In genomic region chr14:24366375-24366663, GRCh38 we compare ENCODE assay signal across 1 cellular context.
TF ChIP-seq lines count a peak whose summit lies in the region.

No MANE protein-coding gene starts in this region.

TF ChIP-seq in HepG2, 621 proteins besides CTCF, POLR2A, EP300 and RAD21 (continues in another document):
- TF ChIP-seq ZNF850 (CRISPR knock-in tag; conservative IDR thresholded peaks at IDR 0.05), result no peak
- TF ChIP-seq ZNF709 (CRISPR knock-in tag; IDR thresholded peaks at IDR 0.05), result peak; percentile 24; the same call in 1 of the 2 replicates
- no peak for TF ChIP-seq ATF6 (CRISPR knock-in tag; conservative IDR thresholded peaks at IDR 0.05)
- TF ChIP-seq ZNF75D (CRISPR knock-in tag; IDR thresholded peaks at IDR 0.05; ENCODE audit: borderline replicate concordance), result no peak
- no peak for TF ChIP-seq GABPA (IDR thresholded peaks at IDR 0.05; ENCODE audit: low read depth, low read length)
- no peak for TF ChIP-seq GABPA (CRISPR knock-in tag; IDR thresholded peaks at IDR 0.05; ENCODE audit: low read depth)
- TF ChIP-seq TAF15 (IDR thresholded peaks at IDR 0.05; ENCODE audit: low read depth, low read length, poor library complexity, severe bottlenecking), result no peak
- no peak for TF ChIP-seq CSRNP2 (CRISPR knock-in tag; conservative IDR thresholded peaks at IDR 0.05; ENCODE audit: low read depth)
- 0 out of 2 replicates have a peak, but pooled peaks have one; percentile 12 for TF ChIP-seq ZNF713 (CRISPR knock-in tag; IDR thresholded peaks at IDR 0.05)
- TF ChIP-seq ZNF614 (CRISPR knock-in tag; IDR thresholded peaks at IDR 0.05; ENCODE audit: borderline replicate concordance), result no peak
- no peak for TF ChIP-seq E2F1 (CRISPR knock-in tag; IDR thresholded peaks at IDR 0.05)
- TF ChIP-seq ZNF563 (CRISPR knock-in tag; IDR thresholded peaks at IDR 0.05), result no peak; the same call in 1 of the 2 replicates
- no peak; the same call in 1 of the 2 replicates for TF ChIP-seq ARID3A (IDR thresholded peaks at IDR 0.05; ENCODE audit: low read depth, low read length)
- TF ChIP-seq TMF1 (CRISPR knock-in tag; IDR thresholded peaks at IDR 0.05; ENCODE audit: low read depth), result no peak
- TF ChIP-seq YY1 (IDR thresholded peaks at IDR 0.05; ENCODE audit: insufficient read depth, insufficient replicate concordance, low read depth, low read length), result no peak
- no peak for TF ChIP-seq ZNF605 (CRISPR knock-in tag; IDR thresholded peaks at IDR 0.05)
- no peak for TF ChIP-seq BATF2 (CRISPR knock-in tag; IDR thresholded peaks at IDR 0.05)
- no peak for TF ChIP-seq ATRX (CRISPR knock-in tag; IDR thresholded peaks at IDR 0.05; ENCODE audit: borderline replicate concordance)
- TF ChIP-seq ZNF687 (CRISPR knock-in tag; IDR thresholded peaks at IDR 0.05), result no peak
- TF ChIP-seq NFRKB (IDR thresholded peaks at IDR 0.05), result no peak
- TF ChIP-seq, protein P1, sequence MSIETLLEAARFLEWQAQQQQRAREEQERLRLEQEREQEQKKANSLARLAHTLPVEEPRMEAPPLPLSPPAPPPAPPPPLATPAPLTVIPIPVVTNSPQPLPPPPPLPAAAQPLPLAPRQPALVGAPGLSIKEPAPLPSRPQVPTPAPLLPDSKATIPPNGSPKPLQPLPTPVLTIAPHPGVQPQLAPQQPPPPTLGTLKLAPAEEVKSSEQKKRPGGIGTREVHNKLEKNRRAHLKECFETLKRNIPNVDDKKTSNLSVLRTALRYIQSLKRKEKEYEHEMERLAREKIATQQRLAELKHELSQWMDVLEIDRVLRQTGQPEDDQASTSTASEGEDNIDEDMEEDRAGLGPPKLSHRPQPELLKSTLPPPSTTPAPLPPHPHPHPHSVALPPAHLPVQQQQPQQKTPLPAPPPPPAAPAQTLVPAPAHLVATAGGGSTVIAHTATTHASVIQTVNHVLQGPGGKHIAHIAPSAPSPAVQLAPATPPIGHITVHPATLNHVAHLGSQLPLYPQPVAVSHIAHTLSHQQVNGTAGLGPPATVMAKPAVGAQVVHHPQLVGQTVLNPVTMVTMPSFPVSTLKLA (IDR thresholded peaks at IDR 0.05), result no peak
- TF ChIP-seq MXD1 (CRISPR knock-in tag; IDR thresholded peaks at IDR 0.05), result no peak
- no peak for TF ChIP-seq KAT8 (CRISPR knock-in tag; IDR thresholded peaks at IDR 0.05)
- TF ChIP-seq HDAC1 (CRISPR knock-in tag; IDR thresholded peaks at IDR 0.05), result 0 out of 2 replicates have a peak, but pooled peaks have one; percentile 7
- TF ChIP-seq ZNF629 (CRISPR knock-in tag; conservative IDR thresholded peaks at IDR 0.05), result peak; percentile 66
- TF ChIP-seq ZNF644 (CRISPR knock-in tag; IDR thresholded peaks at IDR 0.05; ENCODE audit: low read depth), result no peak
- no peak for TF ChIP-seq SAP130 (CRISPR knock-in tag; IDR thresholded peaks at IDR 0.05; ENCODE audit: low read depth)
- no peak for TF ChIP-seq ZNF205 (CRISPR knock-in tag; IDR thresholded peaks at IDR 0.05)
- TF ChIP-seq SIN3A (IDR thresholded peaks at IDR 0.05; ENCODE audit: borderline replicate concordance, low read depth, low read length), result no peak
- no peak for TF ChIP-seq STAG1 (CRISPR knock-in tag; IDR thresholded peaks at IDR 0.05)
- TF ChIP-seq MTF2 (CRISPR knock-in tag; IDR thresholded peaks at IDR 0.05; ENCODE audit: borderline replicate concordance), result no peak
- TF ChIP-seq CBX5 (CRISPR knock-in tag; IDR thresholded peaks at IDR 0.05; ENCODE audit: borderline replicate concordance), result no peak
- TF ChIP-seq ZNF619 (CRISPR knock-in tag; IDR thresholded peaks at IDR 0.05), result no peak
- TF ChIP-seq CBFB (CRISPR knock-in tag; IDR thresholded peaks at IDR 0.05), result no peak
- no peak for TF ChIP-seq HOXA7 (CRISPR knock-in tag; IDR thresholded peaks at IDR 0.05)
- no peak for TF ChIP-seq XRCC5 (optimal IDR thresholded peaks at IDR 0.05; ENCODE audit: low read length)
- 0 out of 2 replicates have a peak, but pooled peaks have one; percentile 39 for TF ChIP-seq ZNF446 (CRISPR knock-in tag; IDR thresholded peaks at IDR 0.05)
- peak; percentile 9 for TF ChIP-seq AGO1 (IDR thresholded peaks at IDR 0.05; ENCODE audit: low read depth, low read length, poor library complexity, severe bottlenecking)
- TF ChIP-seq, protein P2, sequence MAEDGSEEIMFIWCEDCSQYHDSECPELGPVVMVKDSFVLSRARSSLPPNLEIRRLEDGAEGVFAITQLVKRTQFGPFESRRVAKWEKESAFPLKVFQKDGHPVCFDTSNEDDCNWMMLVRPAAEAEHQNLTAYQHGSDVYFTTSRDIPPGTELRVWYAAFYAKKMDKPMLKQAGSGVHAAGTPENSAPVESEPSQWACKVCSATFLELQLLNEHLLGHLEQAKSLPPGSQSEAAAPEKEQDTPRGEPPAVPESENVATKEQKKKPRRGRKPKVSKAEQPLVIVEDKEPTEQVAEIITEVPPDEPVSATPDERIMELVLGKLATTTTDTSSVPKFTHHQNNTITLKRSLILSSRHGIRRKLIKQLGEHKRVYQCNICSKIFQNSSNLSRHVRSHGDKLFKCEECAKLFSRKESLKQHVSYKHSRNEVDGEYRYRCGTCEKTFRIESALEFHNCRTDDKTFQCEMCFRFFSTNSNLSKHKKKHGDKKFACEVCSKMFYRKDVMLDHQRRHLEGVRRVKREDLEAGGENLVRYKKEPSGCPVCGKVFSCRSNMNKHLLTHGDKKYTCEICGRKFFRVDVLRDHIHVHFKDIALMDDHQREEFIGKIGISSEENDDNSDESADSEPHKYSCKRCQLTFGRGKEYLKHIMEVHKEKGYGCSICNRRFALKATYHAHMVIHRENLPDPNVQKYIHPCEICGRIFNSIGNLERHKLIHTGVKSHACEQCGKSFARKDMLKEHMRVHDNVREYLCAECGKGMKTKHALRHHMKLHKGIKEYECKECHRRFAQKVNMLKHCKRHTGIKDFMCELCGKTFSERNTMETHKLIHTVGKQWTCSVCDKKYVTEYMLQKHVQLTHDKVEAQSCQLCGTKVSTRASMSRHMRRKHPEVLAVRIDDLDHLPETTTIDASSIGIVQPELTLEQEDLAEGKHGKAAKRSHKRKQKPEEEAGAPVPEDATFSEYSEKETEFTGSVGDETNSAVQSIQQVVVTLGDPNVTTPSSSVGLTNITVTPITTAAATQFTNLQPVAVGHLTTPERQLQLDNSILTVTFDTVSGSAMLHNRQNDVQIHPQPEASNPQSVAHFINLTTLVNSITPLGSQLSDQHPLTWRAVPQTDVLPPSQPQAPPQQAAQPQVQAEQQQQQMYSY (CRISPR knock-in tag; IDR thresholded peaks at IDR 0.05), result no peak
- TF ChIP-seq, protein P3, sequence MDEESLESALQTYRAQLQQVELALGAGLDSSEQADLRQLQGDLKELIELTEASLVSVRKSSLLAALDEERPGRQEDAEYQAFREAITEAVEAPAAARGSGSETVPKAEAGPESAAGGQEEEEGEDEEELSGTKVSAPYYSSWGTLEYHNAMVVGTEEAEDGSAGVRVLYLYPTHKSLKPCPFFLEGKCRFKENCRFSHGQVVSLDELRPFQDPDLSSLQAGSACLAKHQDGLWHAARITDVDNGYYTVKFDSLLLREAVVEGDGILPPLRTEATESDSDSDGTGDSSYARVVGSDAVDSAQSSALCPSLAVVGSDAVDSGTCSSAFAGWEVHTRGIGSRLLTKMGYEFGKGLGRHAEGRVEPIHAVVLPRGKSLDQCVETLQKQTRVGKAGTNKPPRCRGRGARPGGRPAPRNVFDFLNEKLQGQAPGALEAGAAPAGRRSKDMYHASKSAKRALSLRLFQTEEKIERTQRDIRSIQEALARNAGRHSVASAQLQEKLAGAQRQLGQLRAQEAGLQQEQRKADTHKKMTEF (CRISPR knock-in tag; IDR thresholded peaks at IDR 0.05), result no peak
- no peak for TF ChIP-seq EEA1 (CRISPR knock-in tag; IDR thresholded peaks at IDR 0.05; ENCODE audit: borderline replicate concordance)
- TF ChIP-seq ZNF280B (CRISPR knock-in tag; IDR thresholded peaks at IDR 0.05; ENCODE audit: borderline replicate concordance), result no peak
- TF ChIP-seq PPARG (CRISPR knock-in tag; conservative IDR thresholded peaks at IDR 0.05), result no peak
